Comparison of ENCODE assay signal across 8 cellular contexts in the genomic region with DNA sequence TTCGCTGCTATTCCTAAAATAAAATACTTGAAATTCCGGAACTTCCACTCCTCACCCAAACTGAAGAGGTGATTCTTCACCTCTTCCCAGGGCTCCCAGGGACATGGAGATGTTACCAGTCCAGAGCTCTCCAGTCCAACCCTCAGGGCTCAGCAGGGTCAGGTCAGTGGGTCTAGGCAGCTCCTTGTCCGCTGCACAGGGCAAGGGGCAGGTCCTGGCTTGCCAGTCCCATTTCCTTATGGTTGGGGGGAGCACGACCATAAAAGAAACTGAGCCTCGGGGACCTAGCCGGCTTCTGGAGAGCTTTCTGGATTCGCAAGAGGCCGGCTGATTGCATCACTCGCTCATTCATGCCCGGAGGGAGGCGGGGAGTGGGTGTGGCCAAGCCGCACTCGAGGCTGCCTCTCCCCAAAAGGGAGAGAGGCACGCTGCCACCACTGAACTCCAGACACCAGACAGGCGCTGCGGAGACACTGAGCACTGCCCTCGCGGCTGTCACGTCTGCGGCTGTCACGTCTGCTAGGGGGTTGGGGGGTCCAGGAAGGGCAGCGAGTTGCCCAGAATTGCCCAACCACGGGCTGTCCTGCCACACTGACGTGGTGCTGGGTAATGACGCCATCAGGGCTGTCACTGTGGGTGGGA. TPM values are rescaled to one million over a fixed set of nuclear protein-coding genes. Genes with fewer than 3 reads are reported as not detected.
A peak's percentile ranks its signal among the peaks of the same experiment; 100 is the strongest.
DNase-seq lines count a peak whose midpoint lies in the region; ATAC-seq, FAIRE-seq and TF ChIP-seq lines count a peak whose summit lies in the region.

No MANE protein-coding gene starts in this region.

- H3K4me3 ChIP-seq in LNCaP clone FGC (ENCODE audit: low read depth, low read length): peak overlapping the region; percentile 27
- peak overlapping the region; percentile 72 for H3K4me3 ChIP-seq in adipocyte (ENCODE audit: low read length)
- H3K4me3 ChIP-seq in cardiac muscle cell: no peak overlapping the region
- peak overlapping the region; percentile 33 for H3K4me3 ChIP-seq in upper lobe of right lung

- peak overlapping the region; percentile 26 for H3K27ac ChIP-seq in cardiac muscle cell
- peak overlapping the region; percentile 71 for H3K27ac ChIP-seq in upper lobe of right lung

- H3K27ac Mint-ChIP-seq in T-cell (peak overlapping the region; percentile 71 to 76), progenitor cell of endocrine pancreas (peak overlapping the region; percentile 91)

- no peaks in the 10 kb centered on the region for H3K9me3 ChIP-seq in adipocyte (ENCODE audit: control insufficient read depth, low read length)
- H3K9me3 ChIP-seq in cardiac muscle cell (ENCODE audit: low read depth): no peaks in the 10 kb centered on the region
- no peaks in the 10 kb centered on the region for H3K9me3 ChIP-seq in upper lobe of right lung

- H3K9me3 Mint-ChIP-seq in T-cell (no peaks in the 10 kb centered on the region), progenitor cell of endocrine pancreas (ENCODE audit: low read depth) (no peaks in the 10 kb centered on the region)

- H3K27me3 ChIP-seq in adipocyte (replicated peaks; ENCODE audit: control insufficient read depth, insufficient read depth, low read length) (no peaks in the 10 kb centered on the region), cardiac muscle cell (no peaks in the 10 kb centered on the region), upper lobe of right lung (no peaks in the 10 kb centered on the region)

- DNase-seq in AML-193 (lab: John Stamatoyannopoulos, UW) (peak; percentile 80 to 84), GM19239 (ENCODE audit: insufficient read length, low spot score) (peak; percentile 94), LNCaP clone FGC (ENCODE audit: low read depth) (peak; percentile 79), T-cell (peak; percentile 56 to 89 (median 80)), adipocyte (ENCODE audit: low read depth) (peak; percentile 98), cardiac muscle cell (ENCODE audit: low read depth in 1 of 2, low spot score in 1 of 2) (peak; percentile 88 to 94), progenitor cell of endocrine pancreas (ENCODE audit: low spot score, unreplicated experiment) (peak; percentile 48), upper lobe of right lung (peak; percentile 97)

- no peak for FAIRE-seq in GM19239 (lab: Jason Lieb, UNC)

- POLR2A ChIA-PET in T-cell (lab: Charles Lee): interaction anchor here in 1 of 2 donors (1.0 kb wide), 1 partner anchor 16 kb away, joined by 3 read pairs; a partner anchor contains a TSS

- ATAC-seq in T-cell (replicated peaks in 1 of 4): peak; percentile 72 to 83 (median 78)
- peak; percentile 89 for ATAC-seq in upper lobe of right lung

- CTCF ChIA-PET in T-cell (lab: Charles Lee): interaction anchor here in 1 of 2 donors (0.6 to 1.4 kb wide), 5 partner anchors 12 to 89 kb away, joined by 3 to 7 read pairs (median 4); a partner anchor contains a TSS

- H3K9ac ChIP-seq in adipocyte (ENCODE audit: low read length): peak overlapping the region; percentile 82

- H3K36me3 ChIP-seq in adipocyte (ENCODE audit: control insufficient read depth, insufficient read depth, low read length, severe bottlenecking): peaks cover 8% of the 10 kb centered on the region
- no peaks in the 10 kb centered on the region for H3K36me3 ChIP-seq in cardiac muscle cell
- no peaks in the 10 kb centered on the region for H3K36me3 ChIP-seq in upper lobe of right lung

- peak overlapping the region; percentile 43 to 63 (median 44) for H3K4me3 Mint-ChIP-seq in T-cell
- no peak overlapping the region for H3K4me3 Mint-ChIP-seq in progenitor cell of endocrine pancreas (ENCODE audit: low read depth)

- H3K4me1 Mint-ChIP-seq in T-cell (peaks cover 25 to 55% (median 33%) of the 10 kb centered on the region in 3 donors), progenitor cell of endocrine pancreas (ENCODE audit: low read depth) (peaks cover 32% of the 10 kb centered on the region)

- intact Hi-C loops in upper lobe of right lung (cut with DNase I): no loop called here

- H3K36me3 Mint-ChIP-seq in T-cell: peaks cover 6% of the 10 kb centered on the region
- H3K36me3 Mint-ChIP-seq in progenitor cell of endocrine pancreas (ENCODE audit: insufficient read depth): no peaks in the 10 kb centered on the region

- H3K4me1 ChIP-seq in adipocyte (ENCODE audit: control insufficient read depth, insufficient read depth, low read length) (peaks cover 22% of the 10 kb centered on the region), cardiac muscle cell (ENCODE audit: low read depth) (peaks cover 28% of the 10 kb centered on the region), upper lobe of right lung (peaks cover 31% of the 10 kb centered on the region)

- H3K27me3 Mint-ChIP-seq in T-cell (no peaks in the 10 kb centered on the region), progenitor cell of endocrine pancreas (peaks cover 7% of the 10 kb centered on the region)

- TF ChIP-seq CTCF in LNCaP clone FGC (IDR thresholded peaks at IDR 0.05; ENCODE audit: control insufficient read depth, extremely low read depth, insufficient read depth) (no peak), cardiac muscle cell (IDR thresholded peaks at IDR 0.05; ENCODE audit: low read depth, low read length) (no peak), progenitor cell of endocrine pancreas (IDR thresholded peaks at IDR 0.05; ENCODE audit: unreplicated experiment) (no peak), upper lobe of right lung (IDR thresholded peaks at IDR 0.05) (no peak)

RNA-seq across cellular contexts. Expression of a gene that starts 15.8 kb away (rescaled TPM):
- total RNA-seq in T-cell (10 to 100 TPM; 37.9 to 81.6 (median 40.0) TPM), cardiac muscle cell (5.4 and 7.4 TPM in 2 replicates), progenitor cell of endocrine pancreas (42.2 and 51.5 TPM in 2 replicates), upper lobe of right lung (13.5 TPM)
- 6.7 and 8.2 TPM in 2 replicates for polyA plus RNA-seq in cardiac muscle cell

Comparison
In these comparisons a context has a peak if more than half of its experiments do, and no peak if none do; other contexts are left out.
1. DNase-seq: peak in every context shown above with its lines; median percentile 98 in adipocyte; 97 in upper lobe of right lung; 94 in GM19239; 91 in cardiac muscle cell; 82 in AML-193; 80 in T-cell; 79 in LNCaP clone FGC; 48 in progenitor cell of endocrine pancreas.